Comparison of ENCODE assay signal across 7 cellular contexts in the genomic region with DNA sequence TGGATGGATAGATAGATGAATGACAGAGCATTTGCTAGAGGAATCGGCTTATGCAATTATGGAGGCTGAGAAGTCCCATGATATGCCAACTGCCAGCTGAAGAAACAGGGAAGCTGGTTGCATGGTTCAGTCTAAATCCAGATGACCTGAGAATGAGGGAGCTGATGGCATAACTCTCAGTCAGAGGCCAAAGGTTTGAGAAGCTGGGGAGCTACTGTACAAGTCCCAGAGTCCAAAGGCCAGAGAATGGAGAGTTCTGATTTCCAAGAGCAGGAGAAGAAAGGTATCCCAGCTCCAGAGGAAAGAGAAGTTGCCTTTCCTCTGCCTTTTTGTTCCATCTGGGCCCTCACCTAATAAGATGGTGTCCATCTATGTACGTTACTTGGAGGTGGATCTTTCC.
"Had no signal": no experiment of that assay in that cellular context is flagged by ENCODE, and none has a peak within 500 bp of the region (broad histone marks: within the 10 kb centered on the region; RNA-seq: fewer than 3 reads in every experiment).

No MANE protein-coding gene starts in this region.

- ATAC-seq: GM23338, K562 had no signal

- H3K4me3 ChIP-seq: GM23338, K562 had no signal

- H3K4me2 ChIP-seq: GM23338 had no signal

- DNase-seq: H9, HCEC 1CT, HFFc6, IMR-90, KG1 had no signal

- H2AFZ ChIP-seq: GM23338 had no signal
